Comparison of ENCODE assay signal across 14 cellular contexts in the genomic region with DNA sequence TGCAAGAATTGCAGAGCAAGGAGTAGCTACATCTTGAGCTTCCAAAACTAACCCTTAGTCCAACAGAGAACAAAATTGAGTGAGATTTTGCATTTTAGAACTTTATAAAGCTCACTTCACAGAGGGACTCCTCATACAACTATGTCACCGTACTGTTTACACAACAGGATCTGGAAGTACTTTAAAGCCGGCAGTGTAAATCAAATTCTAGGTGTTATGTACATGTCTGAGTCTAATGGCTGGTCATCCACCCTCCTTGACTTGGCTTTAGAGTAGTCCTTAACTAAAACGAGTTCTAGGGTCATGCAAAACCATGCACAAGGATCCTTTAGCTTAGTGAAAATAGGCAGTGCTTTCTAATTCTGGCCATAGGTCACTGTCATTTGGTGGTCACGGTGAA. TPM values are rescaled to one million over a fixed set of nuclear protein-coding genes. Genes with fewer than 3 reads are reported as not detected.
DNase-seq lines count a peak whose midpoint lies in the region; ATAC-seq and TF ChIP-seq lines count a peak whose summit lies in the region.
"Had no signal": no experiment of that assay in that cellular context is flagged by ENCODE, and none has a peak within 500 bp of the region (broad histone marks: within the 10 kb centered on the region; RNA-seq: fewer than 3 reads in every experiment).

No MANE protein-coding gene starts in this region.

- H3K36me3 ChIP-seq in esophagus squamous epithelium (no peaks in the 10 kb centered on the region), rectal smooth muscle tissue (ENCODE audit: control insufficient read depth, insufficient read depth, low read length) (no peaks in the 10 kb centered on the region)
- H3K36me3 ChIP-seq: BLaER1 treated with 17β-estradiol and CSF1 and Interleukin-3, amounts not matched to agents 10 nM and 100 nM; heart left ventricle; tibial nerve had no signal

- peak; percentile 63 for DNase-seq in DMS79 treated with DMSO at 0.1 percent for 48 hours (lab: John Stamatoyannopoulos, UW)
- DNase-seq in LNCaP clone FGC (ENCODE audit: low read depth): peak; percentile 46
- no peak for DNase-seq in esophagus squamous epithelium (lab: John Stamatoyannopoulos, UW)
- no peak for DNase-seq in T-helper 17 cell
- DNase-seq in NCI-H146 (lab: John Stamatoyannopoulos, UW): no peak
- no peak for DNase-seq in activated CD4-positive, CD25-positive, alpha-beta regulatory T cell (lab: John Stamatoyannopoulos, UW)
- DNase-seq: activated CD4-positive, alpha-beta T cell treated with anti-CD3 and anti-CD28 coated beads, Interleukin-2, amount 10 ng/mL, durations not matched to agents 24 days and 14 days; activated naive CD4-positive, alpha-beta T cell treated with anti-CD3 and anti-CD28 coated beads for 36 hours; body of pancreas; heart left ventricle had no signal

- intact Hi-C loops in esophagus squamous epithelium (cut with DNase I): no loop called here

- H3K9me3 ChIP-seq in esophagus squamous epithelium (no peaks in the 10 kb centered on the region), T-helper 17 cell (ENCODE audit: control insufficient read depth, low read length, poor library complexity, severe bottlenecking) (no peaks in the 10 kb centered on the region)
- H3K9me3 ChIP-seq: BLaER1 treated with 17β-estradiol and CSF1 and Interleukin-3, amounts not matched to agents 10 nM and 100 nM; body of pancreas; heart left ventricle; tibial nerve had no signal

- no peak for TF ChIP-seq CTCF in LNCaP clone FGC (IDR thresholded peaks at IDR 0.05; ENCODE audit: control insufficient read depth, extremely low read depth, insufficient read depth)
- no peak for TF ChIP-seq CTCF in esophagus squamous epithelium (IDR thresholded peaks at IDR 0.05)

- H3K27me3 Mint-ChIP-seq in T-helper 17 cell: peaks cover 71% of the 10 kb centered on the region

- H3K4me1 Mint-ChIP-seq in T-helper 17 cell: peaks cover 12% of the 10 kb centered on the region

- no peak overlapping the region for H3K27ac Mint-ChIP-seq in T-helper 17 cell
- H3K27ac Mint-ChIP-seq: activated CD4-positive, alpha-beta T cell treated with anti-CD3 and anti-CD28 coated beads, Interleukin-2, amount 10 ng/mL, durations not matched to agents 24 days and 14 days; activated naive CD4-positive, alpha-beta T cell treated with anti-CD3 and anti-CD28 coated beads for 36 hours had no signal

- TF ChIP-seq POLR2A in esophagus squamous epithelium (IDR thresholded peaks at IDR 0.05): no peak

- H3K4me3 ChIP-seq in LNCaP clone FGC (ENCODE audit: low read depth, low read length): no peak overlapping the region
- no peak overlapping the region for H3K4me3 ChIP-seq in esophagus squamous epithelium
- no peak overlapping the region for H3K4me3 ChIP-seq in rectal smooth muscle tissue (ENCODE audit: low read length)
- H3K4me3 ChIP-seq: BLaER1 treated with 17β-estradiol and CSF1 and Interleukin-3, amounts not matched to agents 10 nM and 100 nM; body of pancreas; heart left ventricle; tibial nerve had no signal

- H3K4me1 ChIP-seq in esophagus squamous epithelium (peaks cover 3 to 60% (median 57%) of the 10 kb centered on the region in 3 donors), rectal smooth muscle tissue (ENCODE audit: control insufficient read depth, insufficient read depth, low read length) (peaks cover 55% of the 10 kb centered on the region)

- no peak overlapping the region for H3K9ac ChIP-seq in rectal smooth muscle tissue (ENCODE audit: low read length)
- H3K9ac ChIP-seq: BLaER1 treated with 17β-estradiol and CSF1 and Interleukin-3, amounts not matched to agents 10 nM and 100 nM had no signal

- no peak overlapping the region for H3K4me3 Mint-ChIP-seq in T-helper 17 cell
- H3K4me3 Mint-ChIP-seq: activated CD4-positive, alpha-beta T cell treated with anti-CD3 and anti-CD28 coated beads, Interleukin-2, amount 10 ng/mL, durations not matched to agents 24 days and 14 days; activated naive CD4-positive, alpha-beta T cell treated with anti-CD3 and anti-CD28 coated beads for 36 hours had no signal

- WGBS in esophagus squamous epithelium, 2 donors: 53 to 68% methylated on average over 4 of the region's 4 CpGs

- H3K36me3 Mint-ChIP-seq in T-helper 17 cell (ENCODE audit: low read depth): peaks cover 6% of the 10 kb centered on the region

- no peaks in the 10 kb centered on the region for H3K27me3 ChIP-seq in esophagus squamous epithelium
- H3K27me3 ChIP-seq in rectal smooth muscle tissue (ENCODE audit: control insufficient read depth, insufficient read depth, low read length): no peaks in the 10 kb centered on the region
- H3K27me3 ChIP-seq: BLaER1 treated with 17β-estradiol and CSF1 and Interleukin-3, amounts not matched to agents 10 nM and 100 nM; body of pancreas; heart left ventricle; tibial nerve had no signal

- H3K27ac ChIP-seq in esophagus squamous epithelium: peak overlapping the region in 3 of 4 donors; percentile 71 to 89 (median 76)
- H3K27ac ChIP-seq in rectal smooth muscle tissue (ENCODE audit: low read depth, low read length): peak overlapping the region; percentile 72
- H3K27ac ChIP-seq: BLaER1 treated with 17β-estradiol and CSF1 and Interleukin-3, amounts not matched to agents 10 nM and 100 nM had no signal

- ATAC-seq in T-helper 17 cell (no peak), HG03196 (IDR thresholded peaks at IDR 0.05; ENCODE audit: unreplicated experiment) (no peak)

RNA-seq across cellular contexts. Expression of gene IRAG1, which starts 23.5 kb away (rescaled TPM):
- total RNA-seq in esophagus squamous epithelium (10 to 100 TPM in 2 of 4 donors, 1 to 10 TPM in 2; 3.5 to 48.4 (median 9.9) TPM), T-helper 17 cell (under 1 TPM; 0.17 to 0.99 TPM)
- total RNA-seq: activated CD4-positive, alpha-beta T cell treated with anti-CD3 and anti-CD28 coated beads, Interleukin-2, amount 10 ng/mL, durations not matched to agents 24 days and 14 days; activated naive CD4-positive, alpha-beta T cell treated with anti-CD3 and anti-CD28 coated beads for 36 hours had no signal

Comparison
In these comparisons a context has a peak if more than half of its experiments do, and no peak if none do; other contexts are left out.
1. DNase-seq: peak in DMS79 treated with DMSO at 0.1 percent for 48 hours (single experiment) and LNCaP clone FGC (single experiment); none in esophagus squamous epithelium (single experiment), T-helper 17 cell (0 of 3), NCI-H146 (single experiment) and activated CD4-positive, CD25-positive, alpha-beta regulatory T cell (0 of 4).